Comparison of ENCODE assay signal across 15 cellular contexts in the genomic region with DNA sequence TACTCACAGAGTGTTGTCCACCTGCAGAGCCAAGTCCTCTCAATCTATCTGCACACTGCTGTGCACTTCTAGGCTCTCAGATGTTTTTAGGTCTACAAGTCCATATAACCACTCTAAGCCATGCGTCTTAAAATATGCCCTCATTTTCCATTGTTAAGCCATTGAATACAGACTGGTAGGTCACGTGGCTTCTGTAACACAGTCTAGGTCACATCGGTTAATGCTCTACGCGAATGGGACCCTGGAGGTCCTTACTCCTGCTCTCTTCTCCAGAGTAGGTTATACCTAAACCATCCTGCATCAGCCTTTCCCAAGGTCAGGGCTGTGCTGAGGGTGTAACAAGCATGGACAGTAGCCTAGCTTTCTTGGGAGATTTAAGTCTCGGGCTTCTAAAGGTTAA. TPM values are rescaled to one million over a fixed set of nuclear protein-coding genes. Genes with fewer than 3 reads are reported as not detected.
DNase-seq lines count a peak whose midpoint lies in the region; ATAC-seq and TF ChIP-seq lines count a peak whose summit lies in the region.
"Had no signal": no experiment of that assay in that cellular context is flagged by ENCODE, and none has a peak within 500 bp of the region (broad histone marks: within the 10 kb centered on the region; RNA-seq: fewer than 3 reads in every experiment).

No MANE protein-coding gene starts in this region.

- no peaks in the 10 kb centered on the region for H3K4me1 ChIP-seq in suprapubic skin
- H3K4me1 ChIP-seq: A549, parathyroid adenoma had no signal

- CTCF ChIA-PET in activated CD8-positive, alpha-beta memory T cell treated with anti-CD3 and anti-CD28 coated beads, Interleukin-2, amount 10 ng/mL, durations not matched to agents 7 days and 5 days (lab: Charles Lee) = interaction anchor here (1.2 to 4.6 kb wide), 11 partner anchors 8 to 119 kb away, joined by 4 to 48 read pairs (median 9); partner anchors contain the start of genes CD3D, CD3E and MPZL3

- no peaks in the 10 kb centered on the region for H3K36me3 ChIP-seq in suprapubic skin

- H3K4me3 ChIP-seq in suprapubic skin = peak overlapping the region; percentile 8
- H3K4me3 ChIP-seq: A549, SK-N-MC had no signal

- H3K4me3 Mint-ChIP-seq in activated CD8-positive, alpha-beta memory T cell treated with anti-CD3 and anti-CD28 coated beads, Interleukin-2, amount 10 ng/mL, durations not matched to agents 7 days and 5 days = peak overlapping the region; percentile 85

- H3K27ac Mint-ChIP-seq in activated CD8-positive, alpha-beta memory T cell treated with anti-CD3 and anti-CD28 coated beads, Interleukin-2, amount 10 ng/mL, durations not matched to agents 7 days and 5 days = peak overlapping the region; percentile 97

- H3K9me3 Mint-ChIP-seq in activated CD8-positive, alpha-beta memory T cell treated with anti-CD3 and anti-CD28 coated beads, Interleukin-2, amount 10 ng/mL, durations not matched to agents 7 days and 5 days (ENCODE audit: low read depth) = no peaks in the 10 kb centered on the region

- H3K27me3 ChIP-seq in suprapubic skin = peaks cover 7% of the 10 kb centered on the region

- peak; percentile 85 for DNase-seq in activated CD8-positive, alpha-beta memory T cell treated with anti-CD3 and anti-CD28 coated beads for 24 hours
- DNase-seq in activated CD8-positive, alpha-beta memory T cell treated with anti-CD3 and anti-CD28 coated beads, Interleukin-2, amount 50 U/mL, for 48 hours = no peak
- peak; percentile 71 for DNase-seq in activated CD8-positive, alpha-beta memory T cell treated with anti-CD3 and anti-CD28 coated beads, Interleukin-2, amount 10 ng/mL, durations not matched to agents 7 days and 5 days
- DNase-seq in left colon (no peak), suprapubic skin (ENCODE audit: low spot score in 2 of 2) (no peak), inferior parietal cortex (ENCODE audit: extremely low spot score) (no peak)
- DNase-seq: activated CD4-positive, CD25-positive, alpha-beta regulatory T cell treated with anti-CD3 and anti-CD28 coated beads, Interleukin-2, amount 50 U/mL, for 72 hours; aorta; substantia nigra had no signal

- 87% methylated on average over 6 of the region's 6 CpGs for WGBS in suprapubic skin

- no peak for TF ChIP-seq CTCF in suprapubic skin (IDR thresholded peaks at IDR 0.05)

- H3K9me3 ChIP-seq in suprapubic skin = no peaks in the 10 kb centered on the region
- H3K9me3 ChIP-seq: A549 had no signal

- no peak for TF ChIP-seq EP300 in suprapubic skin (IDR thresholded peaks at IDR 0.05)

- peaks cover 48% of the 10 kb centered on the region for H3K36me3 Mint-ChIP-seq in activated CD8-positive, alpha-beta memory T cell treated with anti-CD3 and anti-CD28 coated beads, Interleukin-2, amount 10 ng/mL, durations not matched to agents 7 days and 5 days

- H3K4me1 Mint-ChIP-seq in activated CD8-positive, alpha-beta memory T cell treated with anti-CD3 and anti-CD28 coated beads, Interleukin-2, amount 10 ng/mL, durations not matched to agents 7 days and 5 days = peaks cover 86% of the 10 kb centered on the region

- H3K27me3 Mint-ChIP-seq in activated CD8-positive, alpha-beta memory T cell treated with anti-CD3 and anti-CD28 coated beads, Interleukin-2, amount 10 ng/mL, durations not matched to agents 7 days and 5 days = no peaks in the 10 kb centered on the region

- TF ChIP-seq POLR2A in suprapubic skin (IDR thresholded peaks at IDR 0.05) = no peak

- intact Hi-C loops in left colon (cut with DNase I, micrococcal nuclease) = no loop called here

- ATAC-seq in activated CD8-positive, alpha-beta memory T cell treated with anti-CD3 and anti-CD28 coated beads, Interleukin-2, amount 10 ng/mL, durations not matched to agents 7 days and 5 days = peak; percentile 35
- ATAC-seq in left colon = peak; percentile 19
- ATAC-seq in HG02588 (IDR thresholded peaks at IDR 0.05; ENCODE audit: unreplicated experiment) = no peak
- ATAC-seq in HG03469 (IDR thresholded peaks at IDR 0.05; ENCODE audit: unreplicated experiment) = no peak
- ATAC-seq: A549 had no signal

- no peak overlapping the region for H3K27ac ChIP-seq in suprapubic skin
- H3K27ac ChIP-seq: A549, parathyroid adenoma, SK-N-MC had no signal

RNA-seq across cellular contexts. Expression of gene JAML, which starts 0.8 kb away (rescaled TPM):
- total RNA-seq in activated CD8-positive, alpha-beta memory T cell treated with anti-CD3 and anti-CD28 coated beads, Interleukin-2, amount 10 ng/mL, durations not matched to agents 7 days and 5 days = 100 to 1,000 TPM; 139 to 142 TPM
- total RNA-seq in left colon = 1 to 10 TPM; 4.9 to 6.7 TPM
- total RNA-seq in suprapubic skin = 1 to 10 TPM in 3 of 4 donors, not detected in 1; 1.1 to 4.9 (median 2.1) TPM
- total RNA-seq: LHCN-M2 had no signal

RNA-seq across cellular contexts. Expression of gene MPZL3, which starts 28.2 kb away (rescaled TPM):
- 10 to 100 TPM; 20.4 to 28.4 TPM for total RNA-seq in activated CD8-positive, alpha-beta memory T cell treated with anti-CD3 and anti-CD28 coated beads, Interleukin-2, amount 10 ng/mL, durations not matched to agents 7 days and 5 days
- total RNA-seq in left colon = 10 to 100 TPM in 1 of 2 donors, 1 to 10 TPM in 1; 6.3 to 12.8 TPM
- 10 to 100 TPM; 23.9 to 87.2 (median 56.1) TPM for total RNA-seq in suprapubic skin
- total RNA-seq: LHCN-M2 had no signal

RNA-seq across cellular contexts. Expression of gene MPZL2, which starts 40.1 kb away (rescaled TPM):
- total RNA-seq in activated CD8-positive, alpha-beta memory T cell treated with anti-CD3 and anti-CD28 coated beads, Interleukin-2, amount 10 ng/mL, durations not matched to agents 7 days and 5 days = 1 to 10 TPM; 3.0 to 3.2 TPM
- 10 to 100 TPM; 62.1 to 84.7 TPM for total RNA-seq in left colon
- 100 to 1,000 TPM in 1 of 4 donors, 10 to 100 TPM in 3; 54.5 to 111 (median 56.7) TPM for total RNA-seq in suprapubic skin
- total RNA-seq: LHCN-M2 had no signal

RNA-seq across cellular contexts. Expression of gene SCN2B, which starts 47.6 kb away (rescaled TPM):
- total RNA-seq in activated CD8-positive, alpha-beta memory T cell treated with anti-CD3 and anti-CD28 coated beads, Interleukin-2, amount 10 ng/mL, durations not matched to agents 7 days and 5 days = not detected
- total RNA-seq in left colon (under 1 TPM; 0.06 to 0.47 TPM), suprapubic skin (under 1 TPM in 2 of 4 donors, not detected in 2; 0.08 to 0.21 TPM)
- total RNA-seq: LHCN-M2 had no signal

Comparison
In these comparisons a context has a peak if more than half of its experiments do, and no peak if none do; other contexts are left out.
1. DNase-seq: peak in activated CD8-positive, alpha-beta memory T cell treated with anti-CD3 and anti-CD28 coated beads for 24 hours (single experiment) and activated CD8-positive, alpha-beta memory T cell treated with anti-CD3 and anti-CD28 coated beads, Interleukin-2, amount 10 ng/mL, durations not matched to agents 7 days and 5 days (single experiment); none in activated CD8-positive, alpha-beta memory T cell treated with anti-CD3 and anti-CD28 coated beads, Interleukin-2, amount 50 U/mL, for 48 hours (single experiment), left colon (0 of 2), suprapubic skin (0 of 2) and inferior parietal cortex (single experiment).
2. ATAC-seq: peak in activated CD8-positive, alpha-beta memory T cell treated with anti-CD3 and anti-CD28 coated beads, Interleukin-2, amount 10 ng/mL, durations not matched to agents 7 days and 5 days (single experiment) and left colon (single experiment); none in HG02588 (single experiment) and HG03469 (single experiment).
3. RNA of gene JAML, which starts 0.8 kb away (total RNA-seq): 139 to 142 TPM in activated CD8-positive, alpha-beta memory T cell treated with anti-CD3 and anti-CD28 coated beads, Interleukin-2, amount 10 ng/mL, durations not matched to agents 7 days and 5 days; 4.9 to 6.7 TPM in left colon and 1.1 to 4.9 TPM in suprapubic skin; every median in the first group is over 10 times any median in the second.
4. RNA of gene MPZL2, which starts 40.1 kb away (total RNA-seq): 62.1 to 84.7 TPM in left colon and 54.5 to 111 TPM in suprapubic skin; 3.0 to 3.2 TPM in activated CD8-positive, alpha-beta memory T cell treated with anti-CD3 and anti-CD28 coated beads, Interleukin-2, amount 10 ng/mL, durations not matched to agents 7 days and 5 days; every median in the first group is over 10 times any median in the second.